ENCODE assay signal across 9 cellular contexts in genomic region chr19:16588089-16588823, GRCh38. TPM values are rescaled to one million over a fixed set of nuclear protein-coding genes. Genes with fewer than 3 reads are reported as not detected.
A peak's percentile ranks its signal among the peaks of the same experiment; 100 is the strongest.
DNase-seq lines count a peak whose midpoint lies in the region; ATAC-seq, FAIRE-seq and TF ChIP-seq lines count a peak whose summit lies in the region.
"Had no signal": no experiment of that assay in that cellular context is flagged by ENCODE, and none has a peak within 500 bp of the region (broad histone marks: within the 10 kb centered on the region; RNA-seq: fewer than 3 reads in every experiment).

No MANE protein-coding gene starts in this region.

- no peak overlapping the region for H3K4me2 ChIP-seq in H9 (ENCODE audit: insufficient read depth, insufficient read length, low read length)

- no peak overlapping the region for H3T11ph ChIP-seq in H9 (ENCODE audit: low read length)

- no peaks in the 10 kb centered on the region for H4K20me1 ChIP-seq in H9 (ENCODE audit: control insufficient read depth, insufficient read depth, insufficient read length)

- POLR2A ChIA-PET in activated CD4-positive, alpha-beta memory T cell treated with anti-CD3 and anti-CD28 coated beads for 36 hours (lab: Charles Lee) = interaction anchor here (0.8 to 4.9 kb wide), 8 partner anchors 15 to 752 kb away, joined by 3 to 47 read pairs (median 4); partner anchors contain the start of genes C19orf44, CALR3, CHERP and MED26

- no peak overlapping the region for H2BK12ac ChIP-seq in H9 (ENCODE audit: insufficient read length, low read depth, low read length)

- no peak overlapping the region for H2BK120ac ChIP-seq in H9 (ENCODE audit: low read depth, low read length, poor library complexity, severe bottlenecking)

- WGBS in H9 (ENCODE audit: extremely low coverage, insufficient read length, low lambda C conversion rate) = no CpG with 5 or more reads among the region's 22 CpGs
- 12 to 17% (median 13%) methylated on average over 22 of the region's 22 CpGs for WGBS in psoas muscle, 3 donors
- WGBS in thyroid gland, 2 donors = 38 to 49% methylated on average over 13 to 22 of the region's 22 CpGs

- H3K9me3 Mint-ChIP-seq in H9 = no peaks in the 10 kb centered on the region
- no peaks in the 10 kb centered on the region for H3K9me3 Mint-ChIP-seq in activated CD4-positive, alpha-beta memory T cell treated with anti-CD3 and anti-CD28 coated beads for 36 hours

- no peaks in the 10 kb centered on the region for H3K23me2 ChIP-seq in H9 (ENCODE audit: insufficient read length, low read depth, low read length, poor library complexity, severe bottlenecking)

- no peak overlapping the region; the same call in 1 of the 2 replicates for H3K14ac ChIP-seq in H9 (ENCODE audit: insufficient read depth, low read length)

- H4K5ac ChIP-seq in H9 (ENCODE audit: insufficient read length, low read depth, low read length) = no peak overlapping the region

- no peak overlapping the region for H2AFZ ChIP-seq in H9 (ENCODE audit: low read length)

- H3K4ac ChIP-seq in H9 (ENCODE audit: low read depth, low read length) = no peak overlapping the region

- peak; percentile 34 to 48 (median 37) for ATAC-seq in psoas muscle

- H3K36me3 ChIP-seq in psoas muscle (ENCODE audit: insufficient read depth in 1 of 2, low read depth in 1 of 2) (no peaks in the 10 kb centered on the region), thyroid gland (no peaks in the 10 kb centered on the region)

- peaks cover 17% of the 10 kb centered on the region; the same call in 1 of the 2 replicates for H3K79me2 ChIP-seq in H9 (ENCODE audit: insufficient read depth, low read length)

- H3K27me3 ChIP-seq in H9 (ENCODE audit: insufficient read depth, low read length) = no peaks in the 10 kb centered on the region
- H3K27me3 ChIP-seq in psoas muscle (ENCODE audit: insufficient read depth in 3 of 3, low read length in 2 of 3) = no peaks in the 10 kb centered on the region
- H3K27me3 ChIP-seq in thyroid gland = no peaks in the 10 kb centered on the region

- no peaks in the 10 kb centered on the region for H3K27me3 Mint-ChIP-seq in H9 (ENCODE audit: low read depth)
- H3K27me3 Mint-ChIP-seq in activated CD4-positive, alpha-beta memory T cell treated with anti-CD3 and anti-CD28 coated beads for 36 hours = no peaks in the 10 kb centered on the region

- H3K4me3 Mint-ChIP-seq in H9 = peak overlapping the region in 1 of 2 experiments; percentile 52; a peak in 3 of 5 replicates
- H3K4me3 Mint-ChIP-seq in activated CD4-positive, alpha-beta memory T cell treated with anti-CD3 and anti-CD28 coated beads for 36 hours = peak overlapping the region; percentile 83

- peak overlapping the region; percentile 36 for H3K4me3 ChIP-seq in psoas muscle
- no peak overlapping the region for H3K4me3 ChIP-seq in thyroid gland (replicated peaks in 1 of 3)

- H3K9ac ChIP-seq in H9 (ENCODE audit: extremely low read depth, insufficient read length, low read length) = no peak overlapping the region

- peak; percentile 100 for FAIRE-seq in GM18507 (lab: Jason Lieb, UNC)
- FAIRE-seq: TTC549 had no signal

- TF ChIP-seq POLR2A in thyroid gland (IDR thresholded peaks at IDR 0.05) = no peak

- intact Hi-C loops in activated CD4-positive, alpha-beta memory T cell treated with anti-CD3 and anti-CD28 coated beads for 36 hours (cut with micrococcal nuclease) = loop anchor here (1.0 to 10.0 kb wide), 4 partner anchors 22 to 753 kb away; partner anchors contain the start of genes C19orf44, CALR3 and SMIM7
- intact Hi-C loops in psoas muscle (cut with DNase I) (loop anchor here (5.0 kb wide), 2 partner anchors 34 to 39 kb away; partner anchors contain the start of gene MED26 (in 1 of the 2)), thyroid gland (cut with DNase I) (no loop called here)

- peaks cover 6% of the 10 kb centered on the region for H3K79me1 ChIP-seq in H9 (ENCODE audit: insufficient read depth, low read depth, low read length, poor library complexity, severe bottlenecking)

- no peak overlapping the region for H2AK5ac ChIP-seq in H9 (ENCODE audit: insufficient read length, low read length)

- CTCF ChIA-PET in activated CD4-positive, alpha-beta memory T cell treated with anti-CD3 and anti-CD28 coated beads for 36 hours (lab: Charles Lee) = interaction anchor here (0.8 to 1.4 kb wide), 5 partner anchors 11 to 46 kb away, joined by 3 to 6 read pairs (median 3); partner anchors contain the start of genes MED26 and SLC35E1

- no peak overlapping the region for H4K8ac ChIP-seq in H9 (replicated peaks; ENCODE audit: insufficient read length, low read depth, low read length)

- H3K27ac ChIP-seq in H9 (ENCODE audit: insufficient read length, low read depth, low read length) = no peak overlapping the region
- peak overlapping the region; percentile 45 for H3K27ac ChIP-seq in epithelial cell of prostate
- peak overlapping the region; percentile 43 for H3K27ac ChIP-seq in psoas muscle
- no peak overlapping the region for H3K27ac ChIP-seq in thyroid gland

- H2BK5ac ChIP-seq in H9 (ENCODE audit: insufficient read length, low read length) = no peak overlapping the region

- no peak overlapping the region for H2BK20ac ChIP-seq in H9 (ENCODE audit: low read depth, low read length, poor library complexity, severe bottlenecking)

- TF ChIP-seq CTCF in H9 (conservative IDR thresholded peaks at IDR 0.05) (no peak), psoas muscle (IDR thresholded peaks at IDR 0.05) (no peak), thyroid gland (IDR thresholded peaks at IDR 0.05) (no peak)

- no peaks in the 10 kb centered on the region for H3K9me3 ChIP-seq in H9 (ENCODE audit: control insufficient read depth, low read depth, low read length)
- no peaks in the 10 kb centered on the region for H3K9me3 ChIP-seq in psoas muscle
- H3K9me3 ChIP-seq in thyroid gland = no peaks in the 10 kb centered on the region

- no peak overlapping the region for H4K91ac ChIP-seq in H9 (ENCODE audit: insufficient read length, low read depth, low read length)

- DNase-seq in GM18507 (ENCODE audit: extremely low spot score, insufficient read length, low read depth) (peak; percentile 71), H9 (peak; percentile 45), NCI-H2029 (lab: John Stamatoyannopoulos, UW) (peak; percentile 27), epithelial cell of prostate (ENCODE audit: low read depth, low spot score) (no peak), psoas muscle (peak in 1 of 2 donors; percentile 69), thyroid gland (no peak), AG08396 (ENCODE audit: low spot score) (no peak)
- DNase-seq in activated CD4-positive, alpha-beta memory T cell treated with anti-CD3 and anti-CD28 coated beads for 36 hours = peak; percentile 86

- H3K56ac ChIP-seq in H9 (ENCODE audit: insufficient read length, low read depth, low read length) = no peak overlapping the region

- H3K18ac ChIP-seq in H9 (ENCODE audit: insufficient read length, low read depth, low read length) = no peak overlapping the region

- no peak overlapping the region for H3K23ac ChIP-seq in H9 (ENCODE audit: insufficient read length, low read depth, low read length)

- H2BK15ac ChIP-seq in H9 (ENCODE audit: low read depth, low read length) = no peak overlapping the region

- H3K4me1 Mint-ChIP-seq in H9 = peaks cover 69 to 82% of the 10 kb centered on the region in 2 experiments
- H3K4me1 Mint-ChIP-seq in activated CD4-positive, alpha-beta memory T cell treated with anti-CD3 and anti-CD28 coated beads for 36 hours (ENCODE audit: low read depth) = peaks cover 82% of the 10 kb centered on the region

- peaks cover 20% of the 10 kb centered on the region for H3K4me1 ChIP-seq in H9 (ENCODE audit: insufficient read depth, low read length)
- peaks cover 85% of the 10 kb centered on the region for H3K4me1 ChIP-seq in psoas muscle
- peaks cover 52 to 84% of the 10 kb centered on the region in 2 donors for H3K4me1 ChIP-seq in thyroid gland

- peak overlapping the region; percentile 37 to 91 (median 46); a peak in 4 of 7 replicates for H3K27ac Mint-ChIP-seq in H9
- peak overlapping the region; percentile 96 for H3K27ac Mint-ChIP-seq in activated CD4-positive, alpha-beta memory T cell treated with anti-CD3 and anti-CD28 coated beads for 36 hours

- peaks cover 0 to 2% (median 0%) of the 10 kb centered on the region in 3 experiments; a peak in 2 of 7 replicates for H3K36me3 Mint-ChIP-seq in H9 (ENCODE audit: insufficient read depth in 1 of 3, low read depth in 3 of 3)
- no peaks in the 10 kb centered on the region for H3K36me3 Mint-ChIP-seq in activated CD4-positive, alpha-beta memory T cell treated with anti-CD3 and anti-CD28 coated beads for 36 hours

RNA-seq across cellular contexts. Expression of gene SLC35E1, which starts 16.0 kb away (rescaled TPM):
- total RNA-seq in H9 (2021) = 34.0 and 35.8 TPM in 2 replicates
- 10 to 100 TPM; 42.0 to 46.0 TPM for total RNA-seq in activated CD4-positive, alpha-beta memory T cell treated with anti-CD3 and anti-CD28 coated beads for 36 hours
- 10 to 100 TPM; 25.6 to 40.7 (median 26.9) TPM for total RNA-seq in psoas muscle
- 10 to 100 TPM; 17.1 to 42.1 (median 32.8) TPM for polyA plus RNA-seq in psoas muscle
- total RNA-seq in thyroid gland = 10 to 100 TPM; 33.3 to 49.3 (median 38.6) TPM

RNA-seq across cellular contexts. Expression of gene MED26, which starts 39.7 kb away (rescaled TPM):
- total RNA-seq in H9 (2021) = 11.4 and 13.0 TPM in 2 replicates
- 10 to 100 TPM; 12.0 to 14.5 TPM for total RNA-seq in activated CD4-positive, alpha-beta memory T cell treated with anti-CD3 and anti-CD28 coated beads for 36 hours
- 1 to 10 TPM; 4.8 to 9.6 (median 5.5) TPM for total RNA-seq in psoas muscle
- polyA plus RNA-seq in psoas muscle = 1 to 10 TPM; 5.1 to 8.7 (median 5.2) TPM
- total RNA-seq in thyroid gland = 10 to 100 TPM in 1 of 4 donors, 1 to 10 TPM in 3; 4.4 to 12.9 (median 8.4) TPM

RNA-seq across cellular contexts. Expression of gene CHERP, which starts 46.0 kb away (rescaled TPM):
- total RNA-seq in H9 (2021) (92.2 and 101 TPM in 2 replicates), psoas muscle (10 to 100 TPM; 30.1 to 36.2 (median 33.5) TPM), thyroid gland (10 to 100 TPM in 3 of 4 donors, 1 to 10 TPM in 1; 8.1 to 15.5 (median 11.7) TPM)
- total RNA-seq in activated CD4-positive, alpha-beta memory T cell treated with anti-CD3 and anti-CD28 coated beads for 36 hours = 10 to 100 TPM; 50.8 TPM
- polyA plus RNA-seq in psoas muscle = 10 to 100 TPM; 17.0 to 28.1 (median 25.0) TPM

Comparison
In these comparisons a context has a peak if more than half of its experiments do, and no peak if none do; other contexts are left out.
1. DNase-seq: peak in GM18507 (single experiment), H9 (single experiment), NCI-H2029 (single experiment) and activated CD4-positive, alpha-beta memory T cell treated with anti-CD3 and anti-CD28 coated beads for 36 hours (single experiment); none in epithelial cell of prostate (single experiment), thyroid gland (0 of 2) and AG08396 (single experiment).
2. H3K27ac ChIP-seq: peak in epithelial cell of prostate (single experiment) and psoas muscle (single experiment); none in H9 (single experiment) and thyroid gland (0 of 3).